8 cellular contexts compared by ENCODE assay signal in the genomic region with DNA sequence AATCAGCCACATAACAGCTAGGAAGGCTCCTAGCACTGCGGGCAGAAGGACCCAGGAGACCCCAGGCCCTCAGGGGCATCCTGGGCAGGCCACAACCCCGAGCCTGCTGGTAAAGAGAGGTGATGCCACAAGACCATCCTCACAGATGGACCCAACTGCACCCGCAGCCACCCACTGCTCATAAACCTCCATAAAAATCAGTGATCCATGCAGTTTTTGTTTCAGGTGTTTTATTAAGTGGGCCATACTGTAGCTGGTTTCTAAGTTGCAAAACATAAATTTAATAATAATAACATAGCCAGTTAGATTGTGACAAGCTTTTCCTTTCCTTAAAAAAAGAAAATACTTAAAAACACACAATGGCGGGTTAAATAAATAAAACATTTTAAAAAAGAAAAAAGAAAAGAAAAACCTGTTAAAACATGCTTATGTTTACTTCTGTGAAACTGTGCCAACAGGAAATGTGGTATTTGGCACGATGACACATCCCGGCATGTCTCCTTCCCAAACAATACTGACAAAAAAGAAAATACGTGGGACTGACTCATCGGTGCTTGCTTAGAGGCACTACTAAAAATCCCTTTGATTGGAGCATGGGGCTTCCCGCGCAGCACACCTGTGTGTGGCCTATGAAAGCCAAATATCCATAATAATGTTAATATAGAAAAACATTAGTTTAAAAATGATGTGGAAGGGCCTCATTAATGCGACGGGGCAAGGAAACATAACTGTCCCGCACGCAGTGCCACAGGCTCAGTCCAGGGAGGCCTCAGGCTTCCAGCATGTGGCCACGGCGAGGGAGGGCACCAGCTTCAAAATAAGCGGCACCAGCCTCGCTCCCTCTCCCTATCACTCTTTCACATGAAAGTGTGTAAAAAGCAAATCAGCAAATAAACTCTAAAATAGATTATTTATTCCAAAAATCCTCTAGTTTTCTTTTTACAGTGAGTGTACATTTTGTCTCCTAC. TPM values are rescaled to one million over a fixed set of nuclear protein-coding genes. Genes with fewer than 3 reads are reported as not detected.
A peak's percentile ranks its signal among the peaks of the same experiment; 100 is the strongest.
DNase-seq lines count a peak whose midpoint lies in the region; ATAC-seq and TF ChIP-seq lines count a peak whose summit lies in the region.

No MANE protein-coding gene starts in this region.

- H3K36me3 ChIP-seq in ascending aorta (peaks cover 32 to 39% of the 10 kb centered on the region in 2 donors), HAP-1 (replicated peaks) (peaks cover 73% of the 10 kb centered on the region)

- TF ChIP-seq CTCF in ascending aorta (IDR thresholded peaks at IDR 0.05) (no peak), GM10266 (IDR thresholded peaks at IDR 0.05; ENCODE audit: control insufficient read depth, insufficient read depth, low read depth, missing control alignments) (no peak)

- peak overlapping the region; percentile 67 to 68 for H3K27ac ChIP-seq in ascending aorta

- H3K27me3 ChIP-seq in ascending aorta (no peaks in the 10 kb centered on the region), HAP-1 (ENCODE audit: low read depth) (no peaks in the 10 kb centered on the region)

- H3K9me3 ChIP-seq in ascending aorta = no peaks in the 10 kb centered on the region
- no peaks in the 10 kb centered on the region for H3K9me3 ChIP-seq in HAP-1

- H3K4me3 ChIP-seq in ascending aorta (no peak overlapping the region), HAP-1 (no peak overlapping the region)

- peaks cover 7 to 19% of the 10 kb centered on the region in 2 donors for H3K4me1 ChIP-seq in ascending aorta
- H3K4me1 ChIP-seq in HAP-1 = no peaks in the 10 kb centered on the region

- intact Hi-C loops in ascending aorta (cut with DNase I) = loop anchor here (5.0 kb wide), 5 partner anchors 137 to 457 kb away; a partner anchor contains a TSS
- intact Hi-C loops in left colon (cut with DNase I, micrococcal nuclease) = loop anchor here (2.0 to 10.0 kb wide), 2 partner anchors 122 to 124 kb away; no protein-coding TSS in a partner anchor

- in situ Hi-C loops in G401 (cut with HindIII; ENCODE audit: low sequenced_read_pairs) = no loop called here
- in situ Hi-C loops in HAP-1 (cut with MboI; ENCODE audit: low sequenced_read_pairs) = loop anchor here (5.0 kb wide), 1 partner anchor 122 kb away; no protein-coding TSS in a partner anchor

- peak; percentile 52 for ATAC-seq in left colon
- no peak for ATAC-seq in GM19452 (IDR thresholded peaks at IDR 0.05; ENCODE audit: unreplicated experiment)

- peak; percentile 69 for DNase-seq in G401 (ENCODE audit: low spot score)
- peak; percentile 92 for DNase-seq in NCI-H2196 (lab: John Stamatoyannopoulos, UW; ENCODE audit: unreplicated experiment)
- peak in 1 of 2 donors; percentile 74 for DNase-seq in ascending aorta (ENCODE audit: low spot score in 2 of 2)
- peak in 1 of 2 donors; percentile 19 for DNase-seq in left colon
- DNase-seq in KG1 (lab: John Stamatoyannopoulos, UW) = no peak
- no peak for DNase-seq in GM10266 (ENCODE audit: extremely low spot score)
- no peak for DNase-seq in HAP-1 (ENCODE audit: low spot score in 2 of 2)

RNA-seq across cellular contexts. Expression of a gene that starts 47.5 kb away (rescaled TPM):
- total RNA-seq in G401 (2014; rRNA removed; shearing (Covaris generic)) = 0.06 TPM in 1 of 2 replicates, not detected in the other
- total RNA-seq in ascending aorta (1.1 TPM), left colon (1 to 10 TPM; 8.3 TPM)

Comparison
In these comparisons a context has a peak if more than half of its experiments do, and no peak if none do; other contexts are left out.
1. DNase-seq: peak in G401 (single experiment) and NCI-H2196 (single experiment); none in KG1 (single experiment), GM10266 (single experiment) and HAP-1 (0 of 2).